Comparison of ENCODE assay signal across 8 cellular contexts in the genomic region with DNA sequence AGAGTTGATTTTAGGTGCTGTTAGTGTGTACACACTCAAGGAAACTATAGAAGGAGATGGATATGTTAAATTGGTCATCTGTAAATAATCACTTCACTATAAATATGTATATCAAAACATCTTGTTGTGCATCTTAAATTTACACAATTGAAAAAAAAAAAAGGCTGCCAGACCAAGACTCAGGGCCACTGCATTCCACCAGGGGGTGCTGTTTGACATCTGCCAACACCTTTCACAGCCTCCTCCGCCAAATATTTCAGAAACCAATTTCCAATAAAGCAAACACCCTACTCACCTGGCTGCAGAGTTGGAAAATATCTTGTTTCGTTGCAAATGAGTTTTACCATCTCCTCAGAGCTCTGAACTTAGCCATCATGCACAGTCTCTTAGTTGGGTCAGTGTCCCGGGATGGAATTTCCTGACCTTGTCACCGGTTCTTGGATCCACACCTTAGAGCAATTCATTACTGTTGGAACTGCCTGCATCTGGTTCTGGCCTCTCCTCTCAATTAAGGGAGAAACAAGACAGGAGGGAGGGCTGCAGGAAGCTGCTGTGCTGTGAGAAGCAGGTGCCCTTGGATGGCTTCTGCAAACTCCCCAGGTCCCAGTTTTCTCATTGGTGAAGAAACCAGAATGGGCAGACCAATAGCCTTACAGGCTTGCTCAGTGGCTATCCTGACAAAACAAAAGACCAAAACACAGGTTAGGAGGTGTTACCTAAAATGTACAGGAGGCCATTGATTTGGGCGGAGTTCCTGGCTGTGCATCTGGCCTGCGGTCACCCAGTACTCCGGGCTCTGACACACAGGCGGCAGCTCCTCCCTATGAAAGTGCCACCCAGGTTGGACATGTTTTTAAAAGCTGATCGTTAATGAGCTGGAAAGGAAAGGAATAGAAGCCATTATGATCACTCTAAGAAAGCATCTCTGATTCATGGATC.
DNase-seq lines count a peak whose midpoint lies in the region; ATAC-seq and TF ChIP-seq lines count a peak whose summit lies in the region.

No MANE protein-coding gene starts in this region.

- peaks cover 7% of the 10 kb centered on the region for H3K9me3 Mint-ChIP-seq in stimulated activated memory B cell treated with anti-CD40 and anti-IgM and Interleukin-4, amounts not matched to agents 10 μg/mL and 1 μg/mL and 100 μg/mL, for 72 hours

- intact Hi-C loops in esophagus muscularis mucosa (cut with DNase I) (loop anchor here (2.0 to 10.0 kb wide), 3 partner anchors 168 to 412 kb away; no protein-coding TSS in a partner anchor), thyroid gland (cut with DNase I) (loop anchor here (10.0 kb wide), 2 partner anchors 248 to 418 kb away; no protein-coding TSS in a partner anchor)

- no peak overlapping the region for H3K4ac ChIP-seq in neuronal stem cell (ENCODE audit: low read length)

- no peak overlapping the region for H3K18ac ChIP-seq in neuronal stem cell (ENCODE audit: low read length)

- no peaks in the 10 kb centered on the region for H3K27me3 Mint-ChIP-seq in stimulated activated memory B cell treated with anti-CD40 and anti-IgM and Interleukin-4, amounts not matched to agents 10 μg/mL and 1 μg/mL and 100 μg/mL, for 72 hours

- no peak overlapping the region for H2AFZ ChIP-seq in neuronal stem cell (ENCODE audit: low read length)

- no peaks in the 10 kb centered on the region for H3K4me1 Mint-ChIP-seq in stimulated activated memory B cell treated with anti-CD40 and anti-IgM and Interleukin-4, amounts not matched to agents 10 μg/mL and 1 μg/mL and 100 μg/mL, for 72 hours

- no peak overlapping the region for H3K9ac ChIP-seq in neuronal stem cell (ENCODE audit: low read depth, low read length, poor library complexity)

- no peak for ATAC-seq in activated CD4-positive, CD25-positive, alpha-beta regulatory T cell treated with anti-CD3 and anti-CD28 coated beads, Interleukin-2, amount 50 U/mL, for 24 hours
- ATAC-seq in stimulated activated memory B cell treated with anti-CD40 and anti-IgM and Interleukin-4, amounts not matched to agents 10 μg/mL and 1 μg/mL and 100 μg/mL, for 72 hours = no peak

- H2BK12ac ChIP-seq in neuronal stem cell (ENCODE audit: low read length) = no peak overlapping the region

- no peaks in the 10 kb centered on the region for H3K36me3 ChIP-seq in esophagus muscularis mucosa
- H3K36me3 ChIP-seq in neuronal stem cell (replicated peaks in 1 of 2; ENCODE audit: control insufficient read depth in 2 of 2, insufficient read depth in 2 of 2, low read length in 2 of 2) = no peaks in the 10 kb centered on the region
- H3K36me3 ChIP-seq in thyroid gland = no peaks in the 10 kb centered on the region

- H2BK15ac ChIP-seq in neuronal stem cell (ENCODE audit: low read length) = no peak overlapping the region

- H3K27me3 ChIP-seq in esophagus muscularis mucosa = peaks cover 0 to 34% (median 0%) of the 10 kb centered on the region in 4 donors
- no peaks in the 10 kb centered on the region for H3K27me3 ChIP-seq in neuronal stem cell (ENCODE audit: control insufficient read depth in 3 of 3, insufficient read depth in 3 of 3, low read depth in 1 of 3, low read length in 3 of 3)
- H3K27me3 ChIP-seq in thyroid gland = no peaks in the 10 kb centered on the region

- H3K27ac Mint-ChIP-seq in stimulated activated memory B cell treated with anti-CD40 and anti-IgM and Interleukin-4, amounts not matched to agents 10 μg/mL and 1 μg/mL and 100 μg/mL, for 72 hours = no peak overlapping the region

- H2BK120ac ChIP-seq in neuronal stem cell (ENCODE audit: low read depth, low read length) = no peak overlapping the region

- H3K4me3 ChIP-seq in esophagus muscularis mucosa (no peak overlapping the region), neuronal stem cell (ENCODE audit: low read length in 2 of 2) (no peak overlapping the region), thyroid gland (replicated peaks in 1 of 3) (no peak overlapping the region)

- H3K4me2 ChIP-seq in neuronal stem cell (ENCODE audit: insufficient read depth, low read length, poor library complexity, severe bottlenecking) = no peak overlapping the region

- peak; percentile 9 to 47 (median 28) for DNase-seq in activated CD4-positive, CD25-positive, alpha-beta regulatory T cell (lab: John Stamatoyannopoulos, UW)
- DNase-seq in NCI-H446 (lab: John Stamatoyannopoulos, UW) (peak; percentile 5 to 58), esophagus muscularis mucosa (ENCODE audit: extremely low spot score) (no peak), neuronal stem cell (ENCODE audit: low spot score) (peak; percentile 64), thyroid gland (peak; percentile 62 to 72)
- DNase-seq in activated CD8-positive, alpha-beta memory T cell treated with anti-CD3 and anti-CD28 coated beads for 1 hour (ENCODE audit: extremely low read depth in 1 of 2, low read depth in 1 of 2) = peak; percentile 24 to 52

- H3K27ac ChIP-seq in esophagus muscularis mucosa (replicated peaks in 1 of 4) (no peak overlapping the region), neuronal stem cell (replicated peaks; ENCODE audit: low read length) (no peak overlapping the region), thyroid gland (no peak overlapping the region)

- H4K8ac ChIP-seq in neuronal stem cell (ENCODE audit: low read depth, low read length) = no peak overlapping the region

- TF ChIP-seq CTCF in esophagus muscularis mucosa (IDR thresholded peaks at IDR 0.05) = peak; percentile 39 to 74 (median 67)
- TF ChIP-seq CTCF in thyroid gland (IDR thresholded peaks at IDR 0.05) = peak; percentile 28 to 75 (median 56)

- H3K23ac ChIP-seq in neuronal stem cell (ENCODE audit: low read depth, low read length, poor library complexity) = no peak overlapping the region

- no peak overlapping the region for H3K14ac ChIP-seq in neuronal stem cell (ENCODE audit: low read length)

- H4K91ac ChIP-seq in neuronal stem cell (ENCODE audit: low read depth, low read length, poor library complexity) = no peak overlapping the region

- no peak overlapping the region for H2BK5ac ChIP-seq in neuronal stem cell (ENCODE audit: low read length)

- H3K9me3 ChIP-seq in esophagus muscularis mucosa = no peaks in the 10 kb centered on the region
- H3K9me3 ChIP-seq in neuronal stem cell (replicated peaks in 1 of 2; ENCODE audit: control insufficient read depth in 2 of 2, insufficient read depth in 1 of 2, low read depth in 1 of 2, low read length in 2 of 2) = no peaks in the 10 kb centered on the region
- no peaks in the 10 kb centered on the region for H3K9me3 ChIP-seq in thyroid gland

- TF ChIP-seq EP300 in esophagus muscularis mucosa (IDR thresholded peaks at IDR 0.05) = no peak

- no peak overlapping the region for H3K4me3 Mint-ChIP-seq in stimulated activated memory B cell treated with anti-CD40 and anti-IgM and Interleukin-4, amounts not matched to agents 10 μg/mL and 1 μg/mL and 100 μg/mL, for 72 hours

- H3K36me3 Mint-ChIP-seq in stimulated activated memory B cell treated with anti-CD40 and anti-IgM and Interleukin-4, amounts not matched to agents 10 μg/mL and 1 μg/mL and 100 μg/mL, for 72 hours = no peaks in the 10 kb centered on the region

- no peak overlapping the region for H2AK5ac ChIP-seq in neuronal stem cell (ENCODE audit: low read depth, low read length)

- H3K79me1 ChIP-seq in neuronal stem cell (ENCODE audit: low read depth, low read length) = no peaks in the 10 kb centered on the region

- H3K4me1 ChIP-seq in esophagus muscularis mucosa = no peaks in the 10 kb centered on the region
- H3K4me1 ChIP-seq in neuronal stem cell (ENCODE audit: control insufficient read depth in 2 of 2, insufficient read depth in 1 of 2, low read depth in 1 of 2, low read length in 2 of 2) = peaks cover 0 to 8% of the 10 kb centered on the region in 2 donors
- H3K4me1 ChIP-seq in thyroid gland = peaks cover 0 to 7% of the 10 kb centered on the region in 2 donors

- 70% methylated on average over 9 of the region's 9 CpGs for WGBS in esophagus muscularis mucosa
- no CpG with 5 or more reads among the region's 9 CpGs for WGBS in neuronal stem cell (ENCODE audit: extremely low coverage in 2 of 2, insufficient read length in 2 of 2, insufficient replicate concordance in 1 of 2), 2 donors
- 67 to 75% methylated on average over 9 of the region's 9 CpGs for WGBS in thyroid gland, 2 donors

- TF ChIP-seq POLR2A in esophagus muscularis mucosa (IDR thresholded peaks at IDR 0.05; ENCODE audit: low read depth) = no peak
- no peak for TF ChIP-seq POLR2A in thyroid gland (IDR thresholded peaks at IDR 0.05)
